26 cellular contexts compared by ENCODE assay signal in the genomic region with DNA sequence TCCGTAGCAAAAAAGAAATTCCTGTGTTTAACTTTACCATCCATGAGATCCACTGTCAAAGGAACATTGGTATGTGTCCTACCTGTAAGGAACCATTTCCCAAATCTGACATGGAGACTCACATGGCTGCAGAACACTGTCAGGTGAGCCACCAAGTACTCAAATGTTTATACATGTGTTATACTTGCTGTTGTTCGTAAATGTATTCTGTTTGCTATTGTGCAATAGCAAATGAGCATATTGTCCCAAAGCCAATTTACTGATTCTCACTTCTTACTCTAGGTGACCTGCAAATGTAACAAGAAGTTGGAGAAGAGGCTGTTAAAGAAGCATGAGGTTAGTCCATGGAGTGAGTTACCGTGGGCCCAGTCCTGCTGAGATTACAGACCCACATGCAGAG.
"Had no signal": no experiment of that assay in that cellular context is flagged by ENCODE, and none has a peak within 500 bp of the region (broad histone marks: within the 10 kb centered on the region; RNA-seq: fewer than 3 reads in every experiment).

No MANE protein-coding gene starts in this region.

- H3K27ac ChIP-seq: gastroesophageal sphincter, hepatocyte, neural progenitor cell, right lobe of liver, thoracic aorta, vagina had no signal

- ATAC-seq: gastroesophageal sphincter; left colon; natural killer cell; stimulated activated naive CD8-positive, alpha-beta T cell treated with anti-CD3 and anti-CD28 coated beads, Interleukin-15, Interleukin-2, amounts not matched to agents 100 U/mL and 50 U/mL, for 24 hours; T-helper 17 cell had no signal

- H3K9ac ChIP-seq: neural progenitor cell had no signal

- H3K9me3 ChIP-seq: breast epithelium, gastroesophageal sphincter, right lobe of liver, thoracic aorta, vagina had no signal

- H3K4me3 ChIP-seq: breast epithelium, gastroesophageal sphincter, hepatocyte, lung, neural progenitor cell, right lobe of liver, thoracic aorta, vagina had no signal

- H3K36me3 ChIP-seq: breast epithelium, neural progenitor cell had no signal

- H3K27me3 ChIP-seq: breast epithelium, gastroesophageal sphincter, hepatocyte, neural progenitor cell, right lobe of liver, vagina had no signal

- H2AFZ ChIP-seq: hepatocyte, neural progenitor cell had no signal

- DNase-seq: activated CD4-positive, alpha-beta memory T cell treated with anti-CD3 and anti-CD28 coated beads for 36 hours; activated CD4-positive, alpha-beta T cell treated with anti-CD3 and anti-CD28 coated beads, Interleukin-2, amount 10 ng/mL, durations not matched to agents 24 days and 14 days; activated CD4-positive, CD25-positive, alpha-beta regulatory T cell treated with anti-CD3 and anti-CD28 coated beads, Interleukin-2, amount 50 U/mL, for 72 hours; activated CD8-positive, alpha-beta memory T cell treated with anti-CD3 and anti-CD28 coated beads, Interleukin-2, amount 50 U/mL, for 4 hours; activated effector memory CD4-positive, alpha-beta T cell treated with anti-CD3 and anti-CD28 coated beads, Interleukin-2, amount 50 U/mL, for 16 hours; activated naive CD4-positive, alpha-beta T cell treated with anti-CD3 and anti-CD28 coated beads for 36 hours; activated T-cell treated with anti-CD3 and anti-CD28 coated beads, Interleukin-2, amount 50 U/mL, for 1 hour; central memory CD4-positive, alpha-beta T cell; left colon; mesendoderm; natural killer cell; posterior cingulate gyrus; stimulated activated CD4-positive, alpha-beta T cell treated with anti-CD3 and anti-CD28 coated beads, Interleukin-2, amount 100 ng/mL, for 48 hours; stimulated activated naive CD8-positive, alpha-beta T cell treated with anti-CD3 and anti-CD28 coated beads, Interleukin-15, Interleukin-2, amounts not matched to agents 100 U/mL and 50 U/mL, for 24 hours; T-helper 17 cell; T1000; trophoblast cell had no signal

- FAIRE-seq: keratinocyte had no signal

- H3K4me1 ChIP-seq: neural progenitor cell had no signal

- H3K4me2 ChIP-seq: hepatocyte, neural progenitor cell had no signal
